8 cellular contexts compared by ENCODE assay signal in the genomic region with DNA sequence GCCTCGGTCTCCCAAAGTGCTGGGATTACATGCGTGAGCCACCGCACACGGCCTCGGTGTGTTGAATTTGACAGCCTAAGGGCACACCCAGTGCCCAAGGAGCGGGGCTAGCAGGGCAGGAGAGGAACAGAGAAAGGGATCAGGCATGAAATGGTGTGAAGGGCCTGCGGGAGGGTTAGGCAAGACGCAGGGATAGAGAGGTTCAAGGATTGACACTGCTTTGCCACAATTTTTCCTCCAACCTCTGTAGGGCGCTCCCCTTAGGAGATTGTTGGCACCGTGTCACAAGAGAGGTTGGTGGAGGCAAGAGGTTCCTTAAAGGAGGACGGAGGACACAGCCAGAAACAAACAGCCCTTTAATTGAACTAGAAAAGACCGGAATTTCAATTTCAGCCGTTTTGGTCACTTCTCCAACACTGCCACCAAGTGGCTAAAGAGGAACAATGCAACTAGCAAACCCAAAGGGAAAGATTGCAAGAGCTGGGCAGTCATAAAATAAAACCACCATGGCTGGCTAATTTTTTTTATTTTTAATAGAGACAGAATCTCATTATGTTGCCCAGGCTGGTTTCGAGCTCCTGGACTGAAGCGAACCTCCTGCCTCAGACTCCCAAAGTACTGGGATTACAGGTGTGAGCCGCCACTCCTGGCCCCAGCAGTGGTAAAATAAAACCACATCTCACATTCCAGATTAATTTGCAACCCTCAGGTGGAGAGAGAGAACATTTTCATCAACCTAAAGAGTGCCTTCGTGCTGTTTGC. TPM values are rescaled to one million over a fixed set of nuclear protein-coding genes. Genes with fewer than 3 reads are reported as not detected.
DNase-seq lines count a peak whose midpoint lies in the region; ATAC-seq and TF ChIP-seq lines count a peak whose summit lies in the region.

No MANE protein-coding gene starts in this region.

- peaks cover 12% of the 10 kb centered on the region for H3K4me1 Mint-ChIP-seq in activated CD8-positive, alpha-beta T cell treated with anti-CD3 and anti-CD28 coated beads, Interleukin-2, amount 10 ng/mL, durations not matched to agents 7 days and 5 days (ENCODE audit: low read depth)
- peaks cover 5% of the 10 kb centered on the region for H3K4me1 Mint-ChIP-seq in osteocyte (ENCODE audit: unreplicated experiment)

- peaks cover 4% of the 10 kb centered on the region for H3K27me3 ChIP-seq in foreskin keratinocyte

- peaks cover 8% of the 10 kb centered on the region for H3K27me3 Mint-ChIP-seq in activated CD8-positive, alpha-beta T cell treated with anti-CD3 and anti-CD28 coated beads, Interleukin-2, amount 10 ng/mL, durations not matched to agents 7 days and 5 days (ENCODE audit: low read depth)
- H3K27me3 Mint-ChIP-seq in osteocyte (ENCODE audit: unreplicated experiment), result peaks cover 3% of the 10 kb centered on the region

- no peaks in the 10 kb centered on the region for H3K36me3 Mint-ChIP-seq in activated CD8-positive, alpha-beta T cell treated with anti-CD3 and anti-CD28 coated beads, Interleukin-2, amount 10 ng/mL, durations not matched to agents 7 days and 5 days (ENCODE audit: low read depth)
- no peaks in the 10 kb centered on the region for H3K36me3 Mint-ChIP-seq in osteocyte (ENCODE audit: unreplicated experiment)

- no peaks in the 10 kb centered on the region for H3K9me3 Mint-ChIP-seq in activated CD8-positive, alpha-beta T cell treated with anti-CD3 and anti-CD28 coated beads, Interleukin-2, amount 10 ng/mL, durations not matched to agents 7 days and 5 days (ENCODE audit: insufficient read depth)
- H3K9me3 Mint-ChIP-seq in osteocyte (ENCODE audit: unreplicated experiment), result no peaks in the 10 kb centered on the region

- ATAC-seq in HG02885 (IDR thresholded peaks at IDR 0.05; ENCODE audit: poor library complexity, unreplicated experiment) (peak; percentile 68), foreskin keratinocyte (peak; percentile 69), GM21528 (IDR thresholded peaks at IDR 0.05; ENCODE audit: low FRiP score, unreplicated experiment) (no peak)
- ATAC-seq in activated CD8-positive, alpha-beta T cell treated with anti-CD3 and anti-CD28 coated beads, Interleukin-2, amount 10 ng/mL, durations not matched to agents 7 days and 5 days, result peak; percentile 53

- H3K4me3 Mint-ChIP-seq in activated CD8-positive, alpha-beta T cell treated with anti-CD3 and anti-CD28 coated beads, Interleukin-2, amount 10 ng/mL, durations not matched to agents 7 days and 5 days, result no peak overlapping the region
- H3K4me3 Mint-ChIP-seq in osteocyte (ENCODE audit: unreplicated experiment), result no peak overlapping the region

- H3K4me1 ChIP-seq in foreskin keratinocyte, result no peaks in the 10 kb centered on the region

- H3K27ac Mint-ChIP-seq in activated CD8-positive, alpha-beta T cell treated with anti-CD3 and anti-CD28 coated beads, Interleukin-2, amount 10 ng/mL, durations not matched to agents 7 days and 5 days, result no peak overlapping the region
- peak overlapping the region; percentile 82 for H3K27ac Mint-ChIP-seq in osteocyte (ENCODE audit: unreplicated experiment)

- CTCF ChIA-PET in activated CD8-positive, alpha-beta T cell treated with anti-CD3 and anti-CD28 coated beads, Interleukin-2, amount 10 ng/mL, durations not matched to agents 7 days and 5 days (lab: Charles Lee), result interaction anchor here (0.7 to 11.5 kb wide), 26 partner anchors 8 to 730 kb away, joined by 3 to 348 read pairs (median 6); no protein-coding TSS in a partner anchor

- peak; percentile 93 for TF ChIP-seq CTCF in foreskin keratinocyte (conservative IDR thresholded peaks at IDR 0.05)
- peak; percentile 91 for TF ChIP-seq CTCF in osteocyte (IDR thresholded peaks at IDR 0.05)

- POLR2A ChIA-PET in activated CD8-positive, alpha-beta T cell treated with anti-CD3 and anti-CD28 coated beads, Interleukin-2, amount 10 ng/mL, durations not matched to agents 7 days and 5 days (lab: Charles Lee), result no interaction called here

- peak; percentile 18 for DNase-seq in activated naive CD4-positive, alpha-beta T cell treated with Interleukin-2 at 50 U/mL for 16 hours
- DNase-seq in activated naive CD4-positive, alpha-beta T cell (lab: John Stamatoyannopoulos, UW), result no peak
- DNase-seq in NCI-H446 (lab: John Stamatoyannopoulos, UW) (peak; percentile 53 to 77), foreskin keratinocyte (peak in 1 of 2 donors; percentile 44), osteocyte (ENCODE audit: extremely low spot score, unreplicated experiment) (no peak)
- peak; percentile 44 for DNase-seq in activated CD8-positive, alpha-beta T cell treated with anti-CD3 and anti-CD28 coated beads, Interleukin-2, amount 10 ng/mL, durations not matched to agents 7 days and 5 days

- no peak overlapping the region for H3K27ac ChIP-seq in foreskin keratinocyte

RNA-seq across cellular contexts. Expression of gene CREB3L2, which starts 6.9 kb away (rescaled TPM):
- 10 to 100 TPM; 24.7 to 25.9 TPM for total RNA-seq in activated CD8-positive, alpha-beta T cell treated with anti-CD3 and anti-CD28 coated beads, Interleukin-2, amount 10 ng/mL, durations not matched to agents 7 days and 5 days
- total RNA-seq in foreskin keratinocyte (23.7 and 31.8 TPM in 2 replicates), osteocyte (143 and 144 TPM in 2 replicates)
- 7.9 and 8.6 TPM in 2 replicates for polyA plus RNA-seq in foreskin keratinocyte

Comparison
In these comparisons a context has a peak if more than half of its experiments do, and no peak if none do; other contexts are left out.
1. DNase-seq: peak in activated naive CD4-positive, alpha-beta T cell treated with Interleukin-2 at 50 U/mL for 16 hours (single experiment), NCI-H446 (2 of 2) and activated CD8-positive, alpha-beta T cell treated with anti-CD3 and anti-CD28 coated beads, Interleukin-2, amount 10 ng/mL, durations not matched to agents 7 days and 5 days (single experiment); none in activated naive CD4-positive, alpha-beta T cell (0 of 4) and osteocyte (single experiment).